9 cellular contexts compared by ENCODE assay signal in the genomic region with DNA sequence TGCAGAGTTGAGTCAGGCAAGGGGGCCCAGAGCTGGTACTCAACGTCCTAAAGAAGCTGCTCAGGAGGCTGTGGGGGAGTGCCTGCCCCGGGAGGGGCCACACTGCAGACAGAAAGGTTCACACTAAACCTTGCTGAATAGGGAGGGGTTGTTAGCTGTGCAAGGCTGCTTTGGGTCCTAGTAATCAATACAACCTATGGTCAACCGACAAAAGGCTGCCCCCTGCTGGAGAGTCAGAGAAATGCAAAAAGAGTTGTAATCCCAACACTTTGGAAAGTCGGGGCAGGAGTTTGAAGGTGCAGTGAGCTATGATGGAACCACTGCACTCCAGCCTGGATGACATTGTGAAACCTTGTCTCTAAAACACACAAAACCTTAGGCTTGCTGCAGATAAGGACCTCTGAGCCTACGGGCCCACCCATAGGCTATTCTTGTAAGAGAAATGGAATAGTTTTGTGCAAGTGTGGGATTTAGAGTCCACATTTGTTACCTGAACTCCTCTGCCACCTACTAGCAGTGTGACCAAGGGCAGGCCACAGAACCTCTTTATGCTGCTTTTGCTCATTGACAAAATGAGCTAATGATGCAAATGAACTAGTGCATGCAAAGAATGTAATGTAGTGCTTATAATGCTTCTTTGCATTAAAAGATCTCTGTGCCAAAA.
DNase-seq lines count a peak whose midpoint lies in the region; ATAC-seq and TF ChIP-seq lines count a peak whose summit lies in the region.
"Had no signal": no experiment of that assay in that cellular context is flagged by ENCODE, and none has a peak within 500 bp of the region (broad histone marks: within the 10 kb centered on the region; RNA-seq: fewer than 3 reads in every experiment).

No MANE protein-coding gene starts in this region.

- H3K4me1 Mint-ChIP-seq in type B pancreatic cell (ENCODE audit: unreplicated experiment) = no peaks in the 10 kb centered on the region

- BruUV-seq in PC-9 (replicated peaks; lab: Mats Ljungman, UMichigan) = no TSS peak

- peaks cover 14% of the 10 kb centered on the region for H3K36me3 Mint-ChIP-seq in type B pancreatic cell

- DNase-seq in 8988T (peak; percentile 43), GM13976 (ENCODE audit: low spot score) (peak; percentile 55), PC-9 (peak in 1 of 2 experiments; percentile 46), activated T-helper 1 cell treated with Interleukin-2 at 50 U/mL for 16 hours (ENCODE audit: low read depth) (peak; percentile 25), foreskin keratinocyte (peak in 1 of 2 donors; percentile 23), osteoblast (ENCODE audit: insufficient read length, low spot score, missing footprints) (peak; percentile 89), type B pancreatic cell (ENCODE audit: extremely low spot score, unreplicated experiment) (peak; percentile 75)

- intact Hi-C loops in PC-9 (cut with micrococcal nuclease; ENCODE audit: unreplicated experiment) = loop anchor here (1.0 to 5.0 kb wide), 3 partner anchors 445 to 593 kb away; no protein-coding TSS in a partner anchor

- no peak overlapping the region for H3K4me3 Mint-ChIP-seq in type B pancreatic cell
- H3K4me3 Mint-ChIP-seq: stimulated activated naive CD8-positive, alpha-beta T cell treated with anti-CD3 and anti-CD28 coated beads, Interleukin-15, Interleukin-2, amounts not matched to agents 100 ng/mL and 50 ng/mL, for 24 hours had no signal

- H3K4me3 ChIP-seq in PC-9 (no peak overlapping the region), osteoblast (ENCODE audit: insufficient read depth, low read length) (no peak overlapping the region)

- no peaks in the 10 kb centered on the region for H3K27me3 ChIP-seq in PC-9 (ENCODE audit: insufficient read depth, low read depth)
- no peaks in the 10 kb centered on the region for H3K27me3 ChIP-seq in foreskin keratinocyte
- H3K27me3 ChIP-seq in osteoblast (ENCODE audit: insufficient read depth, low read length) = no peaks in the 10 kb centered on the region

- H3K36me3 ChIP-seq in PC-9 (ENCODE audit: low read depth) (0 out of 2 replicates have a peak, but pooled peaks cover 2% of the 10 kb centered on the region), osteoblast (ENCODE audit: insufficient read depth, low read length) (peaks cover 14% of the 10 kb centered on the region)

- peaks cover 4% of the 10 kb centered on the region; the same call in 1 of the 2 replicates for H3F3A ChIP-seq in PC-9 (ENCODE audit: insufficient read depth, low read depth)

- H4K20me1 ChIP-seq in PC-9 (ENCODE audit: insufficient read depth) (no peaks in the 10 kb centered on the region), osteoblast (ENCODE audit: insufficient read depth, low read length) (no peaks in the 10 kb centered on the region)

- TF ChIP-seq CTCF in GM13976 (IDR thresholded peaks at IDR 0.05; ENCODE audit: borderline replicate concordance, control extremely low read depth, extremely low read depth, insufficient read depth, missing control alignments) = peak; percentile 76
- TF ChIP-seq CTCF in PC-9 (conservative IDR thresholded peaks at IDR 0.05) = peak; percentile 93
- peak; percentile 79 for TF ChIP-seq CTCF in foreskin keratinocyte (conservative IDR thresholded peaks at IDR 0.05)
- TF ChIP-seq CTCF in osteoblast (IDR thresholded peaks at IDR 0.05; ENCODE audit: extremely low read depth, low read depth, low read length) = peak; percentile 83
- TF ChIP-seq CTCF in type B pancreatic cell (conservative IDR thresholded peaks at IDR 0.05) = peak; percentile 94

- H3K27ac Mint-ChIP-seq in type B pancreatic cell = no peak overlapping the region
- H3K27ac Mint-ChIP-seq: stimulated activated naive CD8-positive, alpha-beta T cell treated with anti-CD3 and anti-CD28 coated beads, Interleukin-15, Interleukin-2, amounts not matched to agents 100 ng/mL and 50 ng/mL, for 24 hours had no signal

- H3K4me2 ChIP-seq in PC-9 (no peak overlapping the region), osteoblast (ENCODE audit: insufficient read depth, low read length) (no peak overlapping the region)

- CTCF ChIA-PET in PC-9 (lab: Charles Lee) = interaction anchor here (0.6 to 0.9 kb wide), 4 partner anchors 9 to 460 kb away, joined by 3 to 5 read pairs (median 4); partner anchors contain the start of gene STAM2

- H3K4me1 ChIP-seq in PC-9 (replicated peaks; ENCODE audit: insufficient read depth) (no peaks in the 10 kb centered on the region), foreskin keratinocyte (no peaks in the 10 kb centered on the region), osteoblast (ENCODE audit: insufficient read depth, low read length) (no peaks in the 10 kb centered on the region)

- ATAC-seq in HG03521 (IDR thresholded peaks at IDR 0.05; ENCODE audit: unreplicated experiment) (peak; percentile 78), foreskin keratinocyte (peak; percentile 70)

- no peak overlapping the region for H2AFZ ChIP-seq in PC-9
- H2AFZ ChIP-seq in osteoblast (ENCODE audit: low read length) = no peak overlapping the region

- H3K27me3 Mint-ChIP-seq in type B pancreatic cell = no peaks in the 10 kb centered on the region
- H3K27me3 Mint-ChIP-seq: stimulated activated naive CD8-positive, alpha-beta T cell treated with anti-CD3 and anti-CD28 coated beads, Interleukin-15, Interleukin-2, amounts not matched to agents 100 ng/mL and 50 ng/mL, for 24 hours had no signal

- in situ Hi-C loops in GM13976 (cut with MboI; ENCODE audit: low sequenced_read_pairs, unreplicated experiment) = loop anchor here (10.0 kb wide), 1 partner anchor 601 kb away; no protein-coding TSS in a partner anchor

- H3K27ac ChIP-seq in PC-9 (no peak overlapping the region), foreskin keratinocyte (no peak overlapping the region), osteoblast (ENCODE audit: low read depth, low read length) (no peak overlapping the region)

- H3K9me3 ChIP-seq in PC-9 (ENCODE audit: insufficient read depth, low read depth) (no peaks in the 10 kb centered on the region), osteoblast (ENCODE audit: low read depth, low read length) (no peaks in the 10 kb centered on the region)

- no peaks in the 10 kb centered on the region for H3K9me2 ChIP-seq in PC-9 (ENCODE audit: insufficient read depth)

- no peaks in the 10 kb centered on the region for H3K9me3 Mint-ChIP-seq in type B pancreatic cell
- H3K9me3 Mint-ChIP-seq: stimulated activated naive CD8-positive, alpha-beta T cell treated with anti-CD3 and anti-CD28 coated beads, Interleukin-15, Interleukin-2, amounts not matched to agents 100 ng/mL and 50 ng/mL, for 24 hours had no signal

- POLR2A ChIA-PET in PC-9 (lab: Charles Lee; ENCODE audit: unreplicated experiment) = interaction anchor here (0.6 to 0.7 kb wide), 3 partner anchors 11 to 460 kb away, joined by 3 to 5 read pairs (median 4); partner anchors contain the start of gene STAM2

- H3K79me2 ChIP-seq in PC-9 (ENCODE audit: low read depth) (no peaks in the 10 kb centered on the region), osteoblast (ENCODE audit: insufficient read depth, low read length) (no peaks in the 10 kb centered on the region)
